In the genomic region with DNA sequence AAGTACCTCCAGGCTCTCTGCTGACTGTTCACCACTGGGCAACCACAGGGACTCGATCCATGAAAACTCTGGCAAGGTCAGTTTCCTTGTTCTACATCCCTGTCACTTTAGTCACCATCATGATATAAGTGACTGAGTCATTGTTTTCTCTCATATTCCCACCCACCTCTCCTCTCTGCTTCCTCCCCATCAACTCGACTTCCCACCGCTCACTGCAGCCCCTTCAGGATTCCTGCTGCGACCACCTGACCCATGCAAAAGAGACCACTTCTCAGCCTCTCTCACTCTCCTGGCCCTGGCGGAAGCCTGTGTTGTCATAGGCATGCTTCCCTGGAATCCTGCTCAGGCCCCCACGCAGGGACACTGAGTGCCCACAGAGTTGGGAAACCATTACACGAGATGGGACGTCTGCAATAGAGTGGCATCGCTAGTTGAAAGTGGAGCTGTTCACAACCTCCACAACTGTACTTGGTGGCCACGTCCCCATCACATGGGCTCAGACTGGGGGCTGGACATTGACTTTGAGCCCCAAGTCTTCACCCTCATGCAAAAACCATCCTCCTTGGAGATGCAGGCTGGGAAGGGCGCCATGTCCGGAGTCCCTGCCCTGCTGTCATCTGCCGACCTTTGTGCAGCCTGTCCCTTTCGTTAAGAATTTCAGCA, we compare ENCODE assay signal across 17 cellular contexts. TPM values are rescaled to one million over a fixed set of nuclear protein-coding genes. Genes with fewer than 3 reads are reported as not detected.
DNase-seq lines count a peak whose midpoint lies in the region; ATAC-seq and TF ChIP-seq lines count a peak whose summit lies in the region.
"Had no signal": no experiment of that assay in that cellular context is flagged by ENCODE, and none has a peak within 500 bp of the region (broad histone marks: within the 10 kb centered on the region; RNA-seq: fewer than 3 reads in every experiment).

No MANE protein-coding gene starts in this region.

- H3K36me3 ChIP-seq in neural progenitor cell: no peaks in the 10 kb centered on the region

- no peaks in the 10 kb centered on the region for H3K4me1 ChIP-seq in neural progenitor cell

- H4K20me1 ChIP-seq in neural progenitor cell (ENCODE audit: low read depth): no peaks in the 10 kb centered on the region

- no peaks in the 10 kb centered on the region for H3K79me2 ChIP-seq in neural progenitor cell (ENCODE audit: low read depth)

- TF ChIP-seq CTCF in neural progenitor cell (IDR thresholded peaks at IDR 0.05): no peak

- peaks cover 4% of the 10 kb centered on the region for H3K36me3 Mint-ChIP-seq in activated naive CD4-positive, alpha-beta T cell treated with anti-CD3 and anti-CD28 coated beads, Interleukin-2, amount 50 U/mL, for 24 hours
- peaks cover 3% of the 10 kb centered on the region for H3K36me3 Mint-ChIP-seq in activated naive CD4-positive, alpha-beta T cell treated with anti-CD3 and anti-CD28 coated beads for 36 hours (ENCODE audit: low read depth)
- H3K36me3 Mint-ChIP-seq in neural progenitor cell: no peaks in the 10 kb centered on the region

- CTCF ChIA-PET in activated naive CD4-positive, alpha-beta T cell treated with anti-CD3 and anti-CD28 coated beads for 36 hours (lab: Charles Lee): no interaction called here

- no peaks in the 10 kb centered on the region for H3K27me3 Mint-ChIP-seq in activated naive CD4-positive, alpha-beta T cell treated with anti-CD3 and anti-CD28 coated beads, Interleukin-2, amount 50 U/mL, for 24 hours
- no peaks in the 10 kb centered on the region for H3K27me3 Mint-ChIP-seq in activated naive CD4-positive, alpha-beta T cell treated with anti-CD3 and anti-CD28 coated beads for 36 hours (ENCODE audit: low read depth)
- H3K27me3 Mint-ChIP-seq in neural progenitor cell (ENCODE audit: insufficient read depth, low read depth): peaks cover 11% of the 10 kb centered on the region

- no peak for ATAC-seq in HG03039 (IDR thresholded peaks at IDR 0.05; ENCODE audit: unreplicated experiment)

- H3K9me3 Mint-ChIP-seq in activated naive CD4-positive, alpha-beta T cell treated with anti-CD3 and anti-CD28 coated beads, Interleukin-2, amount 50 U/mL, for 24 hours: peaks cover 15% of the 10 kb centered on the region
- peaks cover 17% of the 10 kb centered on the region for H3K9me3 Mint-ChIP-seq in activated naive CD4-positive, alpha-beta T cell treated with anti-CD3 and anti-CD28 coated beads for 36 hours
- peaks cover 10% of the 10 kb centered on the region for H3K9me3 Mint-ChIP-seq in neural progenitor cell

- H3K9ac ChIP-seq in neural progenitor cell: no peak overlapping the region

- H3K4me3 Mint-ChIP-seq in activated naive CD4-positive, alpha-beta T cell treated with anti-CD3 and anti-CD28 coated beads, Interleukin-2, amount 50 U/mL, for 24 hours: no peak overlapping the region
- H3K4me3 Mint-ChIP-seq in activated naive CD4-positive, alpha-beta T cell treated with anti-CD3 and anti-CD28 coated beads for 36 hours: no peak overlapping the region
- H3K4me3 Mint-ChIP-seq in neural progenitor cell: no peak overlapping the region
- H3K4me3 Mint-ChIP-seq: CD4-positive, alpha-beta memory T cell had no signal

- H3K9me3 ChIP-seq in neural progenitor cell (ENCODE audit: low read depth): peaks cover 4% of the 10 kb centered on the region

- intact Hi-C loops in activated naive CD4-positive, alpha-beta T cell treated with anti-CD3 and anti-CD28 coated beads for 36 hours (cut with micrococcal nuclease): no loop called here

- H3K27me3 ChIP-seq in neural progenitor cell: no peaks in the 10 kb centered on the region

- peaks cover 4% of the 10 kb centered on the region for H3K4me1 Mint-ChIP-seq in activated naive CD4-positive, alpha-beta T cell treated with anti-CD3 and anti-CD28 coated beads, Interleukin-2, amount 50 U/mL, for 24 hours
- H3K4me1 Mint-ChIP-seq in activated naive CD4-positive, alpha-beta T cell treated with anti-CD3 and anti-CD28 coated beads for 36 hours (ENCODE audit: low read depth): no peaks in the 10 kb centered on the region
- peaks cover 20% of the 10 kb centered on the region for H3K4me1 Mint-ChIP-seq in neural progenitor cell
- H3K4me1 Mint-ChIP-seq: CD4-positive, alpha-beta memory T cell had no signal

- H2AFZ ChIP-seq in neural progenitor cell (replicated peaks): no peak overlapping the region

- no peak for DNase-seq in activated naive CD4-positive, alpha-beta T cell treated with anti-CD3 and anti-CD28 coated beads for 36 hours
- DNase-seq in SW480 (ENCODE audit: low spot score) (peak; percentile 17), neural progenitor cell (ENCODE audit: low spot score) (no peak), DMS114 treated with DMSO at 0.1 percent for 48 hours (lab: John Stamatoyannopoulos, UW; ENCODE audit: unreplicated experiment) (no peak), NCI-H1436 (lab: John Stamatoyannopoulos, UW) (no peak)
- DNase-seq: ACHN; CD4-positive, alpha-beta memory T cell; GOT3; NCI-H1092; NCI-H1694 treated with DMSO at 0.1 percent for 48 hours; NCI-H345; NCI-H69; NK-92 treated with Interleukin-12 subunit alpha and Interleukin-12 subunit beta, amount 100 ng/mL, for 24 hours; OCI-M1 had no signal

- no peak overlapping the region for H3K4me3 ChIP-seq in neural progenitor cell

- no peak overlapping the region for H3K4me2 ChIP-seq in neural progenitor cell

- H3K27ac Mint-ChIP-seq in activated naive CD4-positive, alpha-beta T cell treated with anti-CD3 and anti-CD28 coated beads, Interleukin-2, amount 50 U/mL, for 24 hours: peak overlapping the region; percentile 46
- H3K27ac Mint-ChIP-seq in activated naive CD4-positive, alpha-beta T cell treated with anti-CD3 and anti-CD28 coated beads for 36 hours: no peak overlapping the region
- H3K27ac Mint-ChIP-seq in neural progenitor cell: peak overlapping the region; percentile 86

- no peak overlapping the region for H3K27ac ChIP-seq in neural progenitor cell

- no peaks in the 10 kb centered on the region for H3F3A ChIP-seq in neural progenitor cell (ENCODE audit: low read depth)

RNA-seq across cellular contexts. Expression of gene TFF2, which starts 1.8 kb away (rescaled TPM):
- not detected for total RNA-seq in activated naive CD4-positive, alpha-beta T cell treated with anti-CD3 and anti-CD28 coated beads for 36 hours
- not detected in 2 replicates for total RNA-seq in neural progenitor cell (ENCODE audit: low replicate concordance)
- total RNA-seq: CD4-positive, alpha-beta memory T cell had no signal

RNA-seq across cellular contexts. Expression of gene TFF1, which starts 13.8 kb away (rescaled TPM):
- not detected for total RNA-seq in activated naive CD4-positive, alpha-beta T cell treated with anti-CD3 and anti-CD28 coated beads for 36 hours
- not detected in 2 replicates for total RNA-seq in neural progenitor cell (ENCODE audit: low replicate concordance)
- total RNA-seq: CD4-positive, alpha-beta memory T cell had no signal

RNA-seq across cellular contexts. Expression of gene TFF3, which starts 37.4 kb away (rescaled TPM):
- total RNA-seq in activated naive CD4-positive, alpha-beta T cell treated with anti-CD3 and anti-CD28 coated beads for 36 hours: not detected
- total RNA-seq in neural progenitor cell (ENCODE audit: low replicate concordance): 0.12 TPM in 1 of 2 replicates, not detected in the other
- total RNA-seq: CD4-positive, alpha-beta memory T cell had no signal

RNA-seq across cellular contexts. Expression of gene TMPRSS3, which starts 43.3 kb away (rescaled TPM):
- total RNA-seq in activated naive CD4-positive, alpha-beta T cell treated with anti-CD3 and anti-CD28 coated beads for 36 hours: 10 to 100 TPM; 10.9 to 11.5 TPM
- total RNA-seq in neural progenitor cell (ENCODE audit: low replicate concordance): not detected in 2 replicates

RNA-seq across cellular contexts. Expression of gene UBASH3A, which starts 51.1 kb away (rescaled TPM):
- total RNA-seq in activated naive CD4-positive, alpha-beta T cell treated with anti-CD3 and anti-CD28 coated beads for 36 hours: 10 to 100 TPM; 13.5 to 14.9 TPM
- total RNA-seq in neural progenitor cell (ENCODE audit: low replicate concordance): not detected in 2 replicates
- total RNA-seq: HT-29 had no signal
